Comparison of ENCODE assay signal across 12 cellular contexts in the genomic region with DNA sequence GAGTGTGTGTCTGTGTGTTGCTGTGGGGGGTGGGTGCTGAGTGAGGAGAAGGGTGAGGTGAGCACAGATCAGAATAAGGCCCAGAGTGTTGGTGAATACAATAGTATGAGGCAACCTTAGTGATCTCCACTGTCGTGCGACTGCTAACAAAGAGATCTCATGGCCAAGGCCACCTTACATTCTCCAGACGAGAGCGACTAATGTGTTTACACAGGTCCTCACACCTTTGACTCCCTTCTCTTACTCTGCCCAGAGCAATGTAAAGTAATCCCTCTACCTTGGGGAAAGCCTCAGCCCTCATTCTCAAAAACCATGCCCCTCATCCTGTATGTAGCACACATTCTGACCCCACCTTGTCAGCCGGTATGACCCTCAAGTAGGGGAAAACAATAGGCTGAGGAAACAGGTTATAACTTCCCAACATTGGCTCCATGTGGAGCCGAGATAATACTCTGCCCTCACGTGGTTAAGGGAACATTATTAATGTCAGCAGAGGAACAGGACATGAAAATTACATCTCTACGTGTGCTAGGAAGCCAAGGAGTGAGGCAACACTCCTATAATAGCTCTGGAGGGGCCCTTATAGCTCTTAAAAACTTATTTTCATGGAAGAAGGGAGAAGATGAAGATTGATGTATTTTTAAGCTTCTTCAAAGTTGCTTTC.
DNase-seq lines count a peak whose midpoint lies in the region; ATAC-seq, FAIRE-seq and TF ChIP-seq lines count a peak whose summit lies in the region.
"Had no signal": no experiment of that assay in that cellular context is flagged by ENCODE, and none has a peak within 500 bp of the region (broad histone marks: within the 10 kb centered on the region; RNA-seq: fewer than 3 reads in every experiment).

No MANE protein-coding gene starts in this region.

- H3K9me3 Mint-ChIP-seq in osteocyte (ENCODE audit: unreplicated experiment) = no peaks in the 10 kb centered on the region
- no peaks in the 10 kb centered on the region for H3K9me3 Mint-ChIP-seq in activated T-cell treated with anti-CD3 and anti-CD28 coated beads, Interleukin-2, amount 50 U/mL, for 4 hours

- no peak for FAIRE-seq in RCC 7860 (lab: Jason Lieb, UNC)

- no peak overlapping the region for H3K4me3 Mint-ChIP-seq in osteocyte (ENCODE audit: unreplicated experiment)
- no peak overlapping the region for H3K4me3 Mint-ChIP-seq in activated T-cell treated with anti-CD3 and anti-CD28 coated beads, Interleukin-2, amount 50 U/mL, for 4 hours

- ATAC-seq in Right ventricle myocardium superior (ENCODE audit: poor library complexity) (peak; percentile 25), left cardiac atrium (no peak)
- ATAC-seq in activated T-cell treated with anti-CD3 and anti-CD28 coated beads, Interleukin-2, amount 50 U/mL, for 4 hours = no peak

- TF ChIP-seq CTCF in osteocyte (IDR thresholded peaks at IDR 0.05) = no peak

- intact Hi-C loops in Right ventricle myocardium superior (cut with DNase I) (no loop called here), left cardiac atrium (cut with DNase I) (no loop called here)

- DNase-seq in Right ventricle myocardium superior (no peak), left cardiac atrium (no peak), NCI-H510A (lab: John Stamatoyannopoulos, UW) (peak; percentile 21), dermis microvascular lymphatic vessel endothelial cell (ENCODE audit: low read depth in 2 of 2) (peak; percentile 5 to 16), osteocyte (ENCODE audit: extremely low spot score, unreplicated experiment) (no peak), RCC 7860 (ENCODE audit: low spot score) (no peak)
- DNase-seq in effector CD8-positive, alpha-beta T cell (lab: John Stamatoyannopoulos, UW) = no peak
- DNase-seq in activated T-cell treated with anti-CD3 and anti-CD28 coated beads, Interleukin-2, amount 50 U/mL, for 4 hours = no peak
- DNase-seq: DMS 273 treated with DMSO at 0.1 percent for 48 hours, NCI-H1092, NCI-H226, NCI-H526 treated with DMSO at 0.1 percent for 48 hours had no signal

- H3K36me3 Mint-ChIP-seq in osteocyte (ENCODE audit: unreplicated experiment) = no peaks in the 10 kb centered on the region
- H3K36me3 Mint-ChIP-seq in activated T-cell treated with anti-CD3 and anti-CD28 coated beads, Interleukin-2, amount 50 U/mL, for 4 hours (ENCODE audit: insufficient read depth) = peaks cover 2% of the 10 kb centered on the region

- H3K27ac Mint-ChIP-seq in osteocyte (ENCODE audit: unreplicated experiment) = peak overlapping the region; percentile 92

- no peaks in the 10 kb centered on the region for H3K27me3 Mint-ChIP-seq in osteocyte (ENCODE audit: unreplicated experiment)
- H3K27me3 Mint-ChIP-seq in activated T-cell treated with anti-CD3 and anti-CD28 coated beads, Interleukin-2, amount 50 U/mL, for 4 hours (ENCODE audit: low read depth) = no peaks in the 10 kb centered on the region

- peaks cover 35% of the 10 kb centered on the region for H3K4me1 Mint-ChIP-seq in osteocyte (ENCODE audit: unreplicated experiment)
- H3K4me1 Mint-ChIP-seq in activated T-cell treated with anti-CD3 and anti-CD28 coated beads, Interleukin-2, amount 50 U/mL, for 4 hours (ENCODE audit: low read depth) = no peaks in the 10 kb centered on the region

Comparison
In these comparisons a context has a peak if more than half of its experiments do, and no peak if none do; other contexts are left out.
1. DNase-seq: peak in NCI-H510A (single experiment) and dermis microvascular lymphatic vessel endothelial cell (2 of 2); none in Right ventricle myocardium superior (single experiment), left cardiac atrium (single experiment), osteocyte (single experiment), effector CD8-positive, alpha-beta T cell (single experiment), RCC 7860 (single experiment) and activated T-cell treated with anti-CD3 and anti-CD28 coated beads, Interleukin-2, amount 50 U/mL, for 4 hours (single experiment).